30 cellular contexts compared by ENCODE assay signal in genomic region chr7:155611808-155612447, GRCh38.
"Had no signal": no experiment of that assay in that cellular context is flagged by ENCODE, and none has a peak within 500 bp of the region (broad histone marks: within the 10 kb centered on the region; RNA-seq: fewer than 3 reads in every experiment).

No MANE protein-coding gene starts in this region.

- DNase-seq: activated B cell treated with CpG ODN at 0.5 μM for 24 hours; activated CD4-positive, alpha-beta memory T cell treated with anti-CD3 and anti-CD28 coated beads for 36 hours; activated CD4-positive, alpha-beta T cell treated with anti-CD3 and anti-CD28 coated beads for 4 hours; activated CD4-positive, alpha-beta T cell treated with anti-CD3 and anti-CD28 coated beads, Interleukin-2, amount 10 ng/mL, durations not matched to agents 24 days and 14 days; activated CD4-positive, alpha-beta T cell treated with anti-CD3 and anti-CD28 coated beads, Interleukin-2, amount 50 U/mL, for 1 hour; activated CD4-positive, alpha-beta T cell treated with anti-CD3 and anti-CD28 coated beads, Interleukin-2, amount 50 U/mL, for 4 hours; activated CD4-positive, CD25-positive, alpha-beta regulatory T cell treated with anti-CD3 and anti-CD28 coated beads, Interleukin-2, amount 50 U/mL, for 72 hours; activated CD8-positive, alpha-beta memory T cell treated with anti-CD3 and anti-CD28 coated beads, Interleukin-2, amount 50 U/mL, for 4 hours; activated CD8-positive, alpha-beta T cell treated with anti-CD3 and anti-CD28 coated beads for 36 hours; activated gamma-delta T cell; activated naive CD4-positive, alpha-beta T cell treated with anti-CD3 and anti-CD28 coated beads, Interleukin-2, amount 10 ng/mL, durations not matched to agents 7 days and 5 days; activated naive CD4-positive, alpha-beta T cell treated with Interleukin-2 at 50 U/mL for 16 hours; activated naive CD8-positive, alpha-beta T cell treated with anti-CD3 and anti-CD28 coated beads, Interleukin-2, amount 10 ng/mL, durations not matched to agents 7 days and 5 days; activated naive CD8-positive, alpha-beta T cell treated with anti-CD3 and anti-CD28 coated beads, Interleukin-2, amount 50 U/mL, for 24 hours; activated T-cell treated with anti-CD3 and anti-CD28 coated beads for 4 hours; activated T-cell treated with anti-CD3 and anti-CD28 coated beads, Interleukin-2, amount 50 U/mL, for 1 hour; activated T-cell treated with anti-CD3 and anti-CD28 coated beads, Interleukin-2, amount 50 U/mL, for 4 hours; activated T-cell treated with anti-CD3 and anti-CD28 coated beads, Interleukin-2, amount 50 U/mL, for 72 hours; amygdala; anterior cingulate cortex; central memory CD4-positive, alpha-beta T cell; SW 1271; T-helper 1 cell; T-helper 2 cell; T-helper 9 cell had no signal

- ATAC-seq: activated CD8-positive, alpha-beta T cell treated with anti-CD3 and anti-CD28 coated beads for 36 hours; activated naive CD8-positive, alpha-beta T cell treated with anti-CD3 and anti-CD28 coated beads, Interleukin-2, amount 50 U/mL, for 24 hours; activated T-cell treated with anti-CD3 and anti-CD28 coated beads, Interleukin-2, amount 50 U/mL, for 4 hours; activated T-cell treated with anti-CD3 and anti-CD28 coated beads, Interleukin-2, amount 50 U/mL, for 72 hours; activated T-helper 17 cell treated with anti-CD3 and anti-CD28 coated beads, Interleukin-2, amount 50 U/mL, for 72 hours had no signal

- H3K4me3 ChIP-seq: ascending aorta, breast epithelium had no signal

- H3K27me3 ChIP-seq: ascending aorta, breast epithelium had no signal

- H3K4me1 ChIP-seq: ascending aorta, breast epithelium had no signal

- H3K9me3 ChIP-seq: ascending aorta, breast epithelium had no signal

- H3K36me3 ChIP-seq: ascending aorta, breast epithelium had no signal

- H3K27ac ChIP-seq: ascending aorta, breast epithelium, VCaP had no signal

- FAIRE-seq: TTC549 had no signal
